23 cellular contexts compared by ENCODE assay signal in the genomic region with DNA sequence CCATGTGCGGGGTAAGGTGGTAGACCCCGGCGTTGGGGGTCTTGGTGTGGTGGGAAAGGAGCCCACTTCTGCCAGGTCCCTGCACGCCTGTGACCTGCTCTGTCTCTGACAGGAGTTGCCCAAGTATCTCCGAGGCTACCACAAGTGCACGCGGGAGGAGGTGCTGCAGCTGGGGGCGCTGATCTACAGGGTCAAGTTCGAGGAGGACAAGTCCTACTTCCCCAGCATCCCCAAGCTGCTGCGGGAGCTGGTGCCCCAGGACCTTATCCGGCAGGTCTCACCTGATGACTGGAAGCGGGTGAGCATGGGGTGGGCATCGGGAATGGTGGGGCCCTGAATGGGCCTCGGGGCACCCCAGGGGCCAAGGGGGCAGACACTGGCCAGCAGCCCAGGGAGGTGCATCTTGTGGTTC.
DNase-seq lines count a peak whose midpoint lies in the region; ATAC-seq, FAIRE-seq and TF ChIP-seq lines count a peak whose summit lies in the region.
"Had no signal": no experiment of that assay in that cellular context is flagged by ENCODE, and none has a peak within 500 bp of the region (broad histone marks: within the 10 kb centered on the region; RNA-seq: fewer than 3 reads in every experiment).

No MANE protein-coding gene starts in this region.

- TF ChIP-seq RAD21 in HepG2 (CRISPR knock-in tag; IDR thresholded peaks at IDR 0.05), result no peak

- H3K9ac ChIP-seq in HepG2 (ENCODE audit: insufficient read depth, low read depth, low read length), result no peak overlapping the region
- H3K9ac ChIP-seq: GM23248 had no signal

- CTCF ChIA-PET in HepG2 (lab: Yijun Ruan, JAX; ENCODE audit: low intra/inter-chr PET ratio, low total read pairs), result no interaction called here

- intact Hi-C loops in posterior vena cava (cut with DNase I) (no loop called here), HepG2 (cut with micrococcal nuclease; ENCODE audit: unreplicated experiment) (no loop called here)

- H3K4me1 ChIP-seq in HepG2 (ENCODE audit: insufficient read depth, low read length) (0 out of 2 replicates have a peak, but pooled peaks cover 6% of the 10 kb centered on the region), BE2C (no peaks in the 10 kb centered on the region)
- H3K4me1 ChIP-seq: HAP-1 had no signal

- no peaks in the 10 kb centered on the region for H3K36me3 Mint-ChIP-seq in activated naive CD8-positive, alpha-beta T cell treated with anti-CD3 and anti-CD28 coated beads, Interleukin-2, amount 10 ng/mL, durations not matched to agents 7 days and 5 days
- no peaks in the 10 kb centered on the region for H3K36me3 Mint-ChIP-seq in activated naive CD8-positive, alpha-beta T cell treated with anti-CD3 and anti-CD28 coated beads, Interleukin-2, amount 50 U/mL, for 24 hours (ENCODE audit: low read depth)

- H3K4me3 Mint-ChIP-seq in activated naive CD8-positive, alpha-beta T cell treated with anti-CD3 and anti-CD28 coated beads, Interleukin-2, amount 10 ng/mL, durations not matched to agents 7 days and 5 days, result no peak overlapping the region
- no peak overlapping the region for H3K4me3 Mint-ChIP-seq in activated naive CD8-positive, alpha-beta T cell treated with anti-CD3 and anti-CD28 coated beads, Interleukin-2, amount 50 U/mL, for 24 hours
- H3K4me3 Mint-ChIP-seq: CD14-positive monocyte had no signal

- H3K79me2 ChIP-seq in HepG2 (ENCODE audit: insufficient read depth, low read length), result no peaks in the 10 kb centered on the region

- POLR2A ChIA-PET in activated naive CD8-positive, alpha-beta T cell treated with anti-CD3 and anti-CD28 coated beads, Interleukin-2, amount 10 ng/mL, durations not matched to agents 7 days and 5 days (lab: Charles Lee), result no interaction called here
- POLR2A ChIA-PET in HepG2 (lab: Yijun Ruan, JAX), result no interaction called here

- no peaks in the 10 kb centered on the region for H3K27me3 ChIP-seq in HepG2 (ENCODE audit: control insufficient read depth in 1 of 2, insufficient read depth in 2 of 2, low read length in 2 of 2)
- no peaks in the 10 kb centered on the region; the same call in 1 of the 2 replicates for H3K27me3 ChIP-seq in BE2C

- H3K4me3 ChIP-seq in HepG2 (replicated peaks in 1 of 3; ENCODE audit: insufficient read depth in 1 of 3, low read depth in 2 of 3, low read length in 3 of 3) (no peak overlapping the region), BE2C (ENCODE audit: low read depth, low read length) (no peak overlapping the region)
- H3K4me3 ChIP-seq: GM23248, HAP-1 had no signal

- in situ Hi-C loops in GM13976 (cut with MboI; ENCODE audit: low sequenced_read_pairs, unreplicated experiment), result no loop called here
- in situ Hi-C loops in HepG2 (cut with HindIII; ENCODE audit: extremely low pct_ligation_motif_present, low pct_unique_long_range_greater_than_20kb), result no loop called here

- no peak overlapping the region for H3K27ac ChIP-seq in HepG2 (ENCODE audit: extremely low read length, insufficient read depth, low read length)
- H3K27ac ChIP-seq: GM23248, RWPE1 had no signal

- no peak for FAIRE-seq in HepG2 (lab: Jason Lieb, UNC)
- FAIRE-seq: A204.1 had no signal

- H3K9me3 ChIP-seq in HepG2 (ENCODE audit: low read length), result no peaks in the 10 kb centered on the region
- no peaks in the 10 kb centered on the region for H3K9me3 ChIP-seq in BE2C
- H3K9me3 ChIP-seq: HAP-1 had no signal

- H3K27ac Mint-ChIP-seq in activated naive CD8-positive, alpha-beta T cell treated with anti-CD3 and anti-CD28 coated beads, Interleukin-2, amount 10 ng/mL, durations not matched to agents 7 days and 5 days, result no peak overlapping the region
- no peak overlapping the region for H3K27ac Mint-ChIP-seq in activated naive CD8-positive, alpha-beta T cell treated with anti-CD3 and anti-CD28 coated beads, Interleukin-2, amount 50 U/mL, for 24 hours

- BruUV-seq in HepG2 (replicated peaks; lab: Mats Ljungman, UMichigan), result no TSS peak

- no peak overlapping the region for H2AFZ ChIP-seq in HepG2 (ENCODE audit: low read length)
- H2AFZ ChIP-seq: GM23248 had no signal

- peaks cover 7% of the 10 kb centered on the region for H3K27me3 Mint-ChIP-seq in activated naive CD8-positive, alpha-beta T cell treated with anti-CD3 and anti-CD28 coated beads, Interleukin-2, amount 10 ng/mL, durations not matched to agents 7 days and 5 days
- H3K27me3 Mint-ChIP-seq in activated naive CD8-positive, alpha-beta T cell treated with anti-CD3 and anti-CD28 coated beads, Interleukin-2, amount 50 U/mL, for 24 hours, result no peaks in the 10 kb centered on the region

- no peaks in the 10 kb centered on the region for H3K9me3 Mint-ChIP-seq in activated naive CD8-positive, alpha-beta T cell treated with anti-CD3 and anti-CD28 coated beads, Interleukin-2, amount 10 ng/mL, durations not matched to agents 7 days and 5 days
- H3K9me3 Mint-ChIP-seq in activated naive CD8-positive, alpha-beta T cell treated with anti-CD3 and anti-CD28 coated beads, Interleukin-2, amount 50 U/mL, for 24 hours, result no peaks in the 10 kb centered on the region
- H3K9me3 Mint-ChIP-seq: CD14-positive monocyte had no signal

- H3K36me3 ChIP-seq in HepG2 (replicated peaks in 1 of 2; ENCODE audit: control insufficient read depth in 1 of 2, insufficient read depth in 2 of 2, low read length in 2 of 2) (peaks cover 0 to 4% of the 10 kb centered on the region in 2 experiments; a peak in 1 of 5 replicates), BE2C (no peaks in the 10 kb centered on the region; the same call in 1 of the 2 replicates)
- H3K36me3 ChIP-seq: HAP-1 had no signal

- DNase-seq in activated naive CD8-positive, alpha-beta T cell treated with anti-CD3 and anti-CD28 coated beads, Interleukin-2, amount 10 ng/mL, durations not matched to agents 7 days and 5 days, result peak; percentile 17
- DNase-seq in activated naive CD8-positive, alpha-beta T cell treated with anti-CD3 and anti-CD28 coated beads, Interleukin-2, amount 50 U/mL, for 24 hours, result no peak
- DNase-seq in GM13976 (ENCODE audit: low spot score) (peak; percentile 18), islet precursor cell (peak; percentile 36), posterior vena cava (ENCODE audit: low spot score) (peak; percentile 64), T-helper 1 cell (no peak), HepG2 (ENCODE audit: low spot score) (no peak), BE2C (no peak)
- DNase-seq: DMS53, GDM1, GM23248, KBM-7, NCI-H1105, NCI-H146, NCI-H2029, NCI-H2227 treated with DMSO at 0.1 percent for 48 hours, NCI-H510A treated with DMSO at 0.1 percent for 48 hours, NCI-H748 treated with DMSO at 0.1 percent for 48 hours, SIG-M5 had no signal

- TF ChIP-seq POLR2A in HepG2 (IDR thresholded peaks at IDR 0.05; ENCODE audit: insufficient read depth in 1 of 2, low read depth in 2 of 2, low read length in 2 of 2), result no peak

- H3K4me2 ChIP-seq in HepG2 (ENCODE audit: low read depth, low read length), result no peak overlapping the region

- no peaks in the 10 kb centered on the region for H4K20me1 ChIP-seq in HepG2 (ENCODE audit: insufficient read depth, low read length)

- ATAC-seq in activated naive CD8-positive, alpha-beta T cell treated with anti-CD3 and anti-CD28 coated beads, Interleukin-2, amount 10 ng/mL, durations not matched to agents 7 days and 5 days (ENCODE audit: low read depth), result no peak
- no peak for ATAC-seq in activated naive CD8-positive, alpha-beta T cell treated with anti-CD3 and anti-CD28 coated beads, Interleukin-2, amount 50 U/mL, for 24 hours
- ATAC-seq in HepG2, result no peak

- WGBS in HepG2 (ENCODE audit: low lambda C conversion rate), result 97% methylated on average over 6 of the region's 14 CpGs

- TF ChIP-seq EP300 in HepG2 (IDR thresholded peaks at IDR 0.05; ENCODE audit: low read depth in 2 of 2, low read length in 2 of 2), result no peak
- TF ChIP-seq EP300 in HepG2 (CRISPR knock-in tag; IDR thresholded peaks at IDR 0.05; ENCODE audit: borderline replicate concordance), result no peak

- no peak for TF ChIP-seq CTCF in GM13976 (IDR thresholded peaks at IDR 0.05; ENCODE audit: borderline replicate concordance, control extremely low read depth, extremely low read depth, insufficient read depth, missing control alignments)
- no peak for TF ChIP-seq CTCF in HepG2 (CRISPR knock-in tag; IDR thresholded peaks at IDR 0.05)
- TF ChIP-seq CTCF in BE2C (IDR thresholded peaks at IDR 0.05; ENCODE audit: low read depth, low read length), result no peak

- no peaks in the 10 kb centered on the region for H3K4me1 Mint-ChIP-seq in activated naive CD8-positive, alpha-beta T cell treated with anti-CD3 and anti-CD28 coated beads, Interleukin-2, amount 10 ng/mL, durations not matched to agents 7 days and 5 days
- H3K4me1 Mint-ChIP-seq in activated naive CD8-positive, alpha-beta T cell treated with anti-CD3 and anti-CD28 coated beads, Interleukin-2, amount 50 U/mL, for 24 hours, result no peaks in the 10 kb centered on the region

TF ChIP-seq in HepG2, 621 proteins besides CTCF, POLR2A, EP300 and RAD21 (continues in another document):
- TF ChIP-seq ZNF205 (CRISPR knock-in tag; IDR thresholded peaks at IDR 0.05), result no peak
- no peak for TF ChIP-seq ZNF180 (CRISPR knock-in tag; IDR thresholded peaks at IDR 0.05; ENCODE audit: borderline replicate concordance, low read depth)
- no peak for TF ChIP-seq SMAD1 (CRISPR knock-in tag; IDR thresholded peaks at IDR 0.05; ENCODE audit: borderline replicate concordance, low read depth)
- no peak for TF ChIP-seq HDAC2 (CRISPR knock-in tag; IDR thresholded peaks at IDR 0.05)
- TF ChIP-seq ZNF841 (CRISPR knock-in tag; IDR thresholded peaks at IDR 0.05; ENCODE audit: borderline replicate concordance), result no peak
- TF ChIP-seq KLF11 (CRISPR knock-in tag; IDR thresholded peaks at IDR 0.05), result no peak
- TF ChIP-seq, protein P1, sequence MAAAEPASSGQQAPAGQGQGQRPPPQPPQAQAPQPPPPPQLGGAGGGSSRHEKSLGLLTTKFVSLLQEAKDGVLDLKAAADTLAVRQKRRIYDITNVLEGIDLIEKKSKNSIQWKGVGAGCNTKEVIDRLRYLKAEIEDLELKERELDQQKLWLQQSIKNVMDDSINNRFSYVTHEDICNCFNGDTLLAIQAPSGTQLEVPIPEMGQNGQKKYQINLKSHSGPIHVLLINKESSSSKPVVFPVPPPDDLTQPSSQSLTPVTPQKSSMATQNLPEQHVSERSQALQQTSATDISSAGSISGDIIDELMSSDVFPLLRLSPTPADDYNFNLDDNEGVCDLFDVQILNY (CRISPR knock-in tag; conservative IDR thresholded peaks at IDR 0.05), result no peak
- TF ChIP-seq RXRB (CRISPR knock-in tag; IDR thresholded peaks at IDR 0.05; ENCODE audit: borderline replicate concordance), result no peak
- TF ChIP-seq, protein P2, sequence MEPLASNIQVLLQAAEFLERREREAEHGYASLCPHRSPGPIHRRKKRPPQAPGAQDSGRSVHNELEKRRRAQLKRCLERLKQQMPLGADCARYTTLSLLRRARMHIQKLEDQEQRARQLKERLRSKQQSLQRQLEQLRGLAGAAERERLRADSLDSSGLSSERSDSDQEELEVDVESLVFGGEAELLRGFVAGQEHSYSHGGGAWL (CRISPR knock-in tag; IDR thresholded peaks at IDR 0.05), result no peak
- TF ChIP-seq, protein P3, sequence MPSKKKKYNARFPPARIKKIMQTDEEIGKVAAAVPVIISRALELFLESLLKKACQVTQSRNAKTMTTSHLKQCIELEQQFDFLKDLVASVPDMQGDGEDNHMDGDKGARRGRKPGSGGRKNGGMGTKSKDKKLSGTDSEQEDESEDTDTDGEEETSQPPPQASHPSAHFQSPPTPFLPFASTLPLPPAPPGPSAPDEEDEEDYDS (CRISPR knock-in tag; IDR thresholded peaks at IDR 0.05), result no peak
- no peak for TF ChIP-seq ATF7 (IDR thresholded peaks at IDR 0.05)
- TF ChIP-seq ATF7 (CRISPR knock-in tag; IDR thresholded peaks at IDR 0.05), result no peak

Comparison
In these comparisons a context has a peak if more than half of its experiments do, and no peak if none do; other contexts are left out.
1. DNase-seq: peak in activated naive CD8-positive, alpha-beta T cell treated with anti-CD3 and anti-CD28 coated beads, Interleukin-2, amount 10 ng/mL, durations not matched to agents 7 days and 5 days (single experiment), GM13976 (single experiment), islet precursor cell (single experiment) and posterior vena cava (single experiment); none in activated naive CD8-positive, alpha-beta T cell treated with anti-CD3 and anti-CD28 coated beads, Interleukin-2, amount 50 U/mL, for 24 hours (single experiment), T-helper 1 cell (0 of 5), HepG2 (single experiment) and BE2C (single experiment).